8 cellular contexts compared by ENCODE assay signal in the genomic region with DNA sequence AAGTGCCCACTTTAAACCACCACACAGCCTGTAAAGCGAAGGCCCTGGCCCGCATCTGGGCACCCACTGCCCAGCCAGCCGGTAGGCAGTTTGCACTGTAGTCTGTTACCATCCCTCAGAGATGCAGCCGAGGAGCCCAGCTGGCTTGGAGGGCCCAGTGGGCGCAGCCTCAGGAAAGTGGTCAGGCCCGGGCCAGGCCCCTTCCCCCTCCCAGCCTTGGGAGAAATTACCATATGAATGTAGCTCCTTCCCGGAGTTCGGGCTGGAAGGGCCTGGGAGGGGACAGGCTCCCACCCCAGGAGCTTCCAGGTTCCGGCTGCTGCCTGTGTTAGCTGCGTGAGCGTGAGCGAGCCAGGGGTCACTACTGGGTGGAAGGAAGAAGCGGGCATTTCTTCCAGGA.
DNase-seq lines count a peak whose midpoint lies in the region; ATAC-seq and TF ChIP-seq lines count a peak whose summit lies in the region.

No MANE protein-coding gene starts in this region.

- DNase-seq in Calu3 (no peak), SJSA1 (ENCODE audit: low read depth in 1 of 2, low spot score in 2 of 2) (no peak), glutamatergic neuron (peak; percentile 74), neuronal stem cell (ENCODE audit: low spot score) (no peak), germinal center (ENCODE audit: low spot score) (no peak), NK-92 (lab: John Stamatoyannopoulos, UW; ENCODE audit: unreplicated experiment) (no peak)

- no peak overlapping the region for H3K14ac ChIP-seq in neuronal stem cell (ENCODE audit: low read length)

- no peaks in the 10 kb centered on the region for H3K9me3 ChIP-seq in SJSA1 (replicated peaks)
- no peaks in the 10 kb centered on the region for H3K9me3 ChIP-seq in neuronal stem cell (replicated peaks in 1 of 2; ENCODE audit: control insufficient read depth in 2 of 2, insufficient read depth in 1 of 2, low read depth in 1 of 2, low read length in 2 of 2)

- H3K27ac ChIP-seq in SJSA1 (0 out of 2 replicates have a peak overlapping the region, but pooled peaks have one; percentile 10), neuronal stem cell (replicated peaks; ENCODE audit: low read length) (peak overlapping the region; percentile 98)

- peaks cover 51% of the 10 kb centered on the region for H3K36me3 Mint-ChIP-seq in Calu3 (ENCODE audit: insufficient read depth, unreplicated experiment)
- H3K36me3 Mint-ChIP-seq in glutamatergic neuron (ENCODE audit: unreplicated experiment), result peaks cover 8% of the 10 kb centered on the region

- peak overlapping the region; percentile 98 for H3K18ac ChIP-seq in neuronal stem cell (ENCODE audit: low read length)

- H3K9ac ChIP-seq in neuronal stem cell (ENCODE audit: low read depth, low read length, poor library complexity), result peak overlapping the region; percentile 83

- peak overlapping the region; percentile 95 for H2BK5ac ChIP-seq in neuronal stem cell (ENCODE audit: low read length)

- no peak overlapping the region for H4K8ac ChIP-seq in neuronal stem cell (ENCODE audit: low read depth, low read length)

- WGBS in neuronal stem cell (ENCODE audit: extremely low coverage in 2 of 2, insufficient read length in 2 of 2, insufficient replicate concordance in 1 of 2), 2 donors, result no CpG with 5 or more reads among the region's 13 CpGs

- peak overlapping the region; percentile 67 for H3K4me2 ChIP-seq in neuronal stem cell (ENCODE audit: insufficient read depth, low read length, poor library complexity, severe bottlenecking)

- peaks cover 18% of the 10 kb centered on the region for H3K79me1 ChIP-seq in neuronal stem cell (ENCODE audit: low read depth, low read length)

- H3K9me3 Mint-ChIP-seq in Calu3 (ENCODE audit: low read depth, unreplicated experiment) (no peaks in the 10 kb centered on the region), glutamatergic neuron (ENCODE audit: unreplicated experiment) (peaks cover 23% of the 10 kb centered on the region)

- H3K4ac ChIP-seq in neuronal stem cell (ENCODE audit: low read length), result no peak overlapping the region

- no TSS peak for BruUV-seq in Calu3 (replicated peaks; lab: Mats Ljungman, UMichigan)

- intact Hi-C loops in Calu3 (cut with micrococcal nuclease; ENCODE audit: unreplicated experiment), result no loop called here

- H3K4me1 ChIP-seq in SJSA1 (replicated peaks) (peaks cover 35% of the 10 kb centered on the region), neuronal stem cell (ENCODE audit: control insufficient read depth in 2 of 2, insufficient read depth in 1 of 2, low read depth in 1 of 2, low read length in 2 of 2) (peaks cover 45 to 49% of the 10 kb centered on the region in 2 donors)

- H3K27me3 Mint-ChIP-seq in Calu3 (ENCODE audit: unreplicated experiment) (no peaks in the 10 kb centered on the region), glutamatergic neuron (ENCODE audit: unreplicated experiment) (peaks cover 20% of the 10 kb centered on the region)

- TF ChIP-seq CTCF in Calu3 (IDR thresholded peaks at IDR 0.05; ENCODE audit: unreplicated experiment) (no peak), glutamatergic neuron (IDR thresholded peaks at IDR 0.05; ENCODE audit: partially characterized antibody, unreplicated experiment) (no peak)

- peak overlapping the region; percentile 13 for H3K4me3 Mint-ChIP-seq in Calu3 (ENCODE audit: low read depth, unreplicated experiment)
- H3K4me3 Mint-ChIP-seq in glutamatergic neuron (ENCODE audit: unreplicated experiment), result peak overlapping the region; percentile 62

- CTCF ChIA-PET in Calu3 (lab: Charles Lee), result interaction anchor here (1.1 kb wide), 1 partner anchor 13 kb away, joined by 3 read pairs; no protein-coding TSS in a partner anchor

- peak overlapping the region; percentile 89 for H2AK5ac ChIP-seq in neuronal stem cell (ENCODE audit: low read depth, low read length)

- no peak overlapping the region for H3K23ac ChIP-seq in neuronal stem cell (ENCODE audit: low read depth, low read length, poor library complexity)

- peak overlapping the region; percentile 69 for H2BK15ac ChIP-seq in neuronal stem cell (ENCODE audit: low read length)

- H3K27ac Mint-ChIP-seq in Calu3 (ENCODE audit: unreplicated experiment) (peak overlapping the region; percentile 59), glutamatergic neuron (ENCODE audit: unreplicated experiment) (peak overlapping the region; percentile 91)

- peaks cover 62% of the 10 kb centered on the region for H3K4me1 Mint-ChIP-seq in Calu3 (ENCODE audit: low read depth, unreplicated experiment)
- peaks cover 46% of the 10 kb centered on the region for H3K4me1 Mint-ChIP-seq in glutamatergic neuron (ENCODE audit: low read depth, unreplicated experiment)

- no peak overlapping the region for H3K4me3 ChIP-seq in SJSA1
- peak overlapping the region; percentile 51 to 75 for H3K4me3 ChIP-seq in neuronal stem cell (ENCODE audit: low read length in 2 of 2)

- no peak overlapping the region for H4K91ac ChIP-seq in neuronal stem cell (ENCODE audit: low read depth, low read length, poor library complexity)

- ATAC-seq in HG03354 (IDR thresholded peaks at IDR 0.05; ENCODE audit: poor library complexity, severe bottlenecking, unreplicated experiment), result no peak
- no peak for ATAC-seq in HG02759 (IDR thresholded peaks at IDR 0.05; ENCODE audit: unreplicated experiment)

- H2BK12ac ChIP-seq in neuronal stem cell (ENCODE audit: low read length), result no peak overlapping the region

- peak overlapping the region; percentile 63 for H2AFZ ChIP-seq in neuronal stem cell (ENCODE audit: low read length)

- H2BK120ac ChIP-seq in neuronal stem cell (ENCODE audit: low read depth, low read length), result peak overlapping the region; percentile 89

- H3K36me3 ChIP-seq in SJSA1 (peaks cover 38% of the 10 kb centered on the region), neuronal stem cell (replicated peaks in 1 of 2; ENCODE audit: control insufficient read depth in 2 of 2, insufficient read depth in 2 of 2, low read length in 2 of 2) (peaks cover 7 to 28% of the 10 kb centered on the region in 2 donors)

- H3K27me3 ChIP-seq in SJSA1 (replicated peaks), result no peaks in the 10 kb centered on the region
- no peaks in the 10 kb centered on the region for H3K27me3 ChIP-seq in neuronal stem cell (ENCODE audit: control insufficient read depth in 3 of 3, insufficient read depth in 3 of 3, low read depth in 1 of 3, low read length in 3 of 3)
